Comparison of ENCODE assay signal across 1 cellular context in the genomic region with DNA sequence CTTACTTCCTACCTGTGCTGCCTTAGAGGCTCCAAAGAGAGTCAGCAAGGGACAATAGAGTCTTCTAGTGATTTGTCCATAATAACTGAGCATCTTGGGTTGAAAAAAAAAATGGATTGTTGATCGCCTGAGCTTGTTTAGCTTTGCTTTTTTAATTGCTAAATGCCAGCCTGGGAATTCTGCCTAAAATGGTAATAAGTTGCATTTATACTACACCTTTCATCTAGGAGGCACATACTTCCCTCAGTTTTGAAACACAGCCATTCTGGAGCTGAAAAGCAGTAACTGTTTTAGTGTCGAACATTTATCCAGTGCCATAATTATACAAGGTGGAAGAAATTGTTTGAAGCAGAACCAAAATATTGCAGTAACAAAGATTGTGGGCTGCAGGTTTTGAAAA.
TF ChIP-seq lines count a peak whose summit lies in the region.

No MANE protein-coding gene starts in this region.

TF ChIP-seq in GM23338, 12 proteins besides CTCF, POLR2A, EP300 and RAD21 (continued from another document):
- TF ChIP-seq, protein P1, sequence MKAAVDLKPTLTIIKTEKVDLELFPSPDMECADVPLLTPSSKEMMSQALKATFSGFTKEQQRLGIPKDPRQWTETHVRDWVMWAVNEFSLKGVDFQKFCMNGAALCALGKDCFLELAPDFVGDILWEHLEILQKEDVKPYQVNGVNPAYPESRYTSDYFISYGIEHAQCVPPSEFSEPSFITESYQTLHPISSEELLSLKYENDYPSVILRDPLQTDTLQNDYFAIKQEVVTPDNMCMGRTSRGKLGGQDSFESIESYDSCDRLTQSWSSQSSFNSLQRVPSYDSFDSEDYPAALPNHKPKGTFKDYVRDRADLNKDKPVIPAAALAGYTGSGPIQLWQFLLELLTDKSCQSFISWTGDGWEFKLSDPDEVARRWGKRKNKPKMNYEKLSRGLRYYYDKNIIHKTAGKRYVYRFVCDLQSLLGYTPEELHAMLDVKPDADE (IDR thresholded peaks at IDR 0.05) = no peak
- no peak for TF ChIP-seq EZH2phosphoT487 (IDR thresholded peaks at IDR 0.05; ENCODE audit: unreplicated experiment)
